Comparison of ENCODE assay signal across 8 cellular contexts in the genomic region with DNA sequence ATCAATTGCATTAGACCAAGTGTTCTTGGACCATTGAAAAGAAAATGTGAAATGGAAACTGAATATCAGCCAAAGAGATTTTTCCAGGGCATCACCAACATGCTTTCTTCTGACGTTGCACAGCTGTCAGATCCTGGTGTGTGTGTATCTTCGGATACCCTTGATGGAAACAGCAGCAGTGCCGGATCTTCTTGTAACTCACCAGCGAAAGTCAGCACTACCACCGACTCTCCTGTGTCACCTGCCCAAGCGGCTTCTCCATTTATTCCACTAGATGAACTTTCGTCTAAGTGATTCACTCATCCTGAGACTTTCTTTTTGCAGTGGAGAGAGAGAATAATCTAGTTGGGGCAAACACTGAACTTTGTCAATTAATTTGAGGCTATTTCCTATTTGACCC.
DNase-seq lines count a peak whose midpoint lies in the region; ATAC-seq, FAIRE-seq and TF ChIP-seq lines count a peak whose summit lies in the region.

No MANE protein-coding gene starts in this region.

- DNase-seq in GM12892 (ENCODE audit: insufficient read length) (no peak), Peyer's patch (no peak), fibroblast of the aortic adventitia (ENCODE audit: low read depth) (no peak), small intestine (peak; percentile 43), D721Med (ENCODE audit: insufficient read length, low spot score) (no peak), CD14-positive monocyte (ENCODE audit: low spot score) (no peak)

- H3K9me3 ChIP-seq in Peyer's patch (no peaks in the 10 kb centered on the region), small intestine (ENCODE audit: control insufficient read depth, low read depth) (no peaks in the 10 kb centered on the region)

- TF ChIP-seq POLR2A in GM12892 (IDR thresholded peaks at IDR 0.05; ENCODE audit: low read depth, low read length) (no peak), Peyer's patch (IDR thresholded peaks at IDR 0.05) (no peak)

- FAIRE-seq in GM12892 (lab: Jason Lieb, UNC) (peak; percentile 17), small intestine (lab: Jason Lieb, UNC) (no peak), D721Med (lab: Jason Lieb, UNC) (no peak)

- WGBS in small intestine, 3 donors: 5 to 11% (median 7%) methylated on average over 7 of the region's 7 CpGs

- intact Hi-C loops in CD14-positive monocyte (cut with micrococcal nuclease): loop anchor here in 1 of 2 donors (5.0 to 10.0 kb wide), 2 partner anchors 76 to 217 kb away; a partner anchor contains a TSS

- H3K4me1 ChIP-seq in Peyer's patch (peaks cover 0 to 57% (median 8%) of the 10 kb centered on the region in 4 donors), small intestine (ENCODE audit: control insufficient read depth in 2 of 2, insufficient read depth in 1 of 2, low read depth in 1 of 2, low read length in 1 of 2) (peaks cover 4 to 25% of the 10 kb centered on the region in 2 donors)

- ATAC-seq in HG03280 (IDR thresholded peaks at IDR 0.05; ENCODE audit: unreplicated experiment) (no peak), GM21515 (IDR thresholded peaks at IDR 0.05; ENCODE audit: unreplicated experiment) (no peak)

- H3K27ac Mint-ChIP-seq in CD14-positive monocyte: no peak overlapping the region

- H3K36me3 ChIP-seq in Peyer's patch (no peaks in the 10 kb centered on the region), small intestine (ENCODE audit: control insufficient read depth in 2 of 2, insufficient read depth in 2 of 2, low read length in 2 of 2) (peaks cover 0 to 4% of the 10 kb centered on the region in 2 donors)

- TF ChIP-seq CTCF in Peyer's patch (IDR thresholded peaks at IDR 0.05): no peak
- TF ChIP-seq CTCF in fibroblast of the aortic adventitia (IDR thresholded peaks at IDR 0.05; ENCODE audit: insufficient read depth, low read length): no peak
- TF ChIP-seq CTCF in D721Med (IDR thresholded peaks at IDR 0.05; ENCODE audit: insufficient read depth, missing control alignments): no peak
- no peak for TF ChIP-seq CTCF in CD14-positive monocyte (IDR thresholded peaks at IDR 0.05)

- peak overlapping the region; percentile 62 to 71 (median 68) for H3K4me3 ChIP-seq in Peyer's patch
- H3K4me3 ChIP-seq in fibroblast of the aortic adventitia (ENCODE audit: low read depth, low read length): peak overlapping the region; percentile 87
- H3K4me3 ChIP-seq in small intestine (ENCODE audit: low read depth in 1 of 2, low read length in 2 of 2): peak overlapping the region; percentile 66 to 74

- no peaks in the 10 kb centered on the region for H3K27me3 ChIP-seq in Peyer's patch
- no peaks in the 10 kb centered on the region for H3K27me3 ChIP-seq in small intestine (ENCODE audit: control insufficient read depth in 2 of 2, insufficient read depth in 2 of 2, low read length in 2 of 2)

- H3K36me3 Mint-ChIP-seq in CD14-positive monocyte: no peaks in the 10 kb centered on the region

- H3K27me3 Mint-ChIP-seq in CD14-positive monocyte (ENCODE audit: low read depth in 3 of 3): no peaks in the 10 kb centered on the region

- H3K4me1 Mint-ChIP-seq in CD14-positive monocyte: peaks cover 7% of the 10 kb centered on the region

- H3K27ac ChIP-seq in Peyer's patch (peak overlapping the region; percentile 89 to 92 (median 91)), small intestine (ENCODE audit: low read depth in 1 of 2, low read length in 1 of 2) (peak overlapping the region; percentile 70 to 91)

- H3K9me3 Mint-ChIP-seq in CD14-positive monocyte: no peaks in the 10 kb centered on the region

- no peak overlapping the region for H3K4me3 Mint-ChIP-seq in CD14-positive monocyte
